9 cellular contexts compared by ENCODE assay signal in genomic region chr21:33078907-33079582, GRCh38. TPM values are rescaled to one million over a fixed set of nuclear protein-coding genes. Genes with fewer than 3 reads are reported as not detected.
DNase-seq lines count a peak whose midpoint lies in the region; ATAC-seq and FAIRE-seq lines count a peak whose summit lies in the region.
"Had no signal": no experiment of that assay in that cellular context is flagged by ENCODE, and none has a peak within 500 bp of the region (broad histone marks: within the 10 kb centered on the region; RNA-seq: fewer than 3 reads in every experiment).

No MANE protein-coding gene starts in this region.

- H3K27ac ChIP-seq in layer of hippocampus (ENCODE audit: low read depth, low read length), result peak overlapping the region; percentile 85
- H3K27ac ChIP-seq: 22Rv1 had no signal

- no peaks in the 10 kb centered on the region for H3K27me3 ChIP-seq in layer of hippocampus (ENCODE audit: control insufficient read depth, insufficient read depth, low read length)

- DNase-seq in DMS 273 (lab: John Stamatoyannopoulos, UW; ENCODE audit: unreplicated experiment) (peak; percentile 43), DMS 273 treated with DMSO at 0.1 percent for 48 hours (lab: John Stamatoyannopoulos, UW) (no peak), HTR-8/SVneo (ENCODE audit: insufficient read length, low spot score) (peak; percentile 20), DMS153 treated with DMSO at 0.1 percent for 48 hours (lab: John Stamatoyannopoulos, UW; ENCODE audit: unreplicated experiment) (no peak), cerebellum (ENCODE audit: low spot score) (no peak)
- DNase-seq in activated T-cell treated with anti-CD3 and anti-CD28 coated beads, Interleukin-2, amount 50 U/mL, for 4 hours, result peak; percentile 11

- H3K9me3 Mint-ChIP-seq in activated T-cell treated with anti-CD3 and anti-CD28 coated beads, Interleukin-2, amount 50 U/mL, for 4 hours, result no peaks in the 10 kb centered on the region

- no peaks in the 10 kb centered on the region for H3K36me3 Mint-ChIP-seq in activated T-cell treated with anti-CD3 and anti-CD28 coated beads, Interleukin-2, amount 50 U/mL, for 4 hours (ENCODE audit: insufficient read depth)

- peaks cover 21% of the 10 kb centered on the region for H3K27me3 Mint-ChIP-seq in activated T-cell treated with anti-CD3 and anti-CD28 coated beads, Interleukin-2, amount 50 U/mL, for 4 hours (ENCODE audit: low read depth)

- peak; percentile 93 for ATAC-seq in GM21737 (IDR thresholded peaks at IDR 0.05; ENCODE audit: unreplicated experiment)
- peak; percentile 91 to 96 for ATAC-seq in activated T-cell treated with anti-CD3 and anti-CD28 coated beads, Interleukin-2, amount 50 U/mL, for 4 hours

- peaks cover 4% of the 10 kb centered on the region for H3K4me1 Mint-ChIP-seq in activated T-cell treated with anti-CD3 and anti-CD28 coated beads, Interleukin-2, amount 50 U/mL, for 4 hours (ENCODE audit: low read depth)

- no peak overlapping the region for H3K4me3 Mint-ChIP-seq in activated T-cell treated with anti-CD3 and anti-CD28 coated beads, Interleukin-2, amount 50 U/mL, for 4 hours

- FAIRE-seq in HTR-8/SVneo (lab: Jason Lieb, UNC), result no peak

RNA-seq across cellular contexts. Expression of gene OLIG1, which starts 9.1 kb away (rescaled TPM):
- total RNA-seq in activated T-cell treated with anti-CD3 and anti-CD28 coated beads, Interleukin-2, amount 50 U/mL, for 4 hours, result not detected
- total RNA-seq in cerebellum, result 6.7 TPM

RNA-seq across cellular contexts. Expression of gene OLIG2, which starts 53.3 kb away (rescaled TPM):
- not detected for total RNA-seq in activated T-cell treated with anti-CD3 and anti-CD28 coated beads, Interleukin-2, amount 50 U/mL, for 4 hours
- 14.4 TPM for total RNA-seq in cerebellum

Comparison
In these comparisons a context has a peak if more than half of its experiments do, and no peak if none do; other contexts are left out.
1. DNase-seq: peak in DMS 273 (single experiment), HTR-8/SVneo (single experiment) and activated T-cell treated with anti-CD3 and anti-CD28 coated beads, Interleukin-2, amount 50 U/mL, for 4 hours (single experiment); none in DMS 273 treated with DMSO at 0.1 percent for 48 hours (single experiment), DMS153 treated with DMSO at 0.1 percent for 48 hours (single experiment) and cerebellum (single experiment).
2. RNA of gene OLIG2, which starts 53.3 kb away (total RNA-seq): 14.4 TPM in cerebellum (single experiment); not detected in activated T-cell treated with anti-CD3 and anti-CD28 coated beads, Interleukin-2, amount 50 U/mL, for 4 hours; every median in the first group is over 10 times any median in the second.